ENCODE assay signal across 12 cellular contexts in the genomic region with DNA sequence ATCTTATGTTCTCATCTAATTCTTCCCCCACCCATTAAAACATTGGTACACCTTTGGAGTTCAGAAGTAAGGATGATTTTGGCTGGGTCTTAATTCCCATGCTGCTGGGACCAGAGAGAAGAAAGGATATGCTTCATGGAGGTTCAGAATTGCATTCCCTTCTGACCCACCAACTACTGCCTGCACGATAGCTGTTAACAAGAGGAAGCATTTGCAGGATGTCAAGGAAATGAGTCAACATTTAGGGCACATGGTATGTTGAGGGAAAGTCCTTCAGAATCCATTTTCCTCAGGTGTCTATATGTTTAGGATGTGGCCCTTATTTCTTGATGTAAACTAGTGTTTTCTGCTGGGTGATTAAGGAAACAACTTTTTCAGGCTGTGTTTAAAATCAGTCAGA.
DNase-seq lines count a peak whose midpoint lies in the region; ATAC-seq and TF ChIP-seq lines count a peak whose summit lies in the region.
"Had no signal": no experiment of that assay in that cellular context is flagged by ENCODE, and none has a peak within 500 bp of the region (broad histone marks: within the 10 kb centered on the region; RNA-seq: fewer than 3 reads in every experiment).

No MANE protein-coding gene starts in this region.

- TF ChIP-seq CTCF in astrocyte of the spinal cord (IDR thresholded peaks at IDR 0.05; ENCODE audit: low read depth, low read length) (no peak), omental fat pad (IDR thresholded peaks at IDR 0.05) (no peak)

- peak; percentile 60 for DNase-seq in CD1c-positive myeloid dendritic cell (ENCODE audit: extremely low spot score)
- DNase-seq in M059J (ENCODE audit: low read depth), result peak; percentile 72
- DNase-seq in astrocyte of the spinal cord (ENCODE audit: low read depth, low spot score), result peak; percentile 55
- DNase-seq in kidney tubule cell (ENCODE audit: low spot score), result peak; percentile 71
- DNase-seq in omental fat pad (ENCODE audit: low spot score), result no peak
- DNase-seq in NCI-H526 treated with DMSO at 0.1 percent for 48 hours (lab: John Stamatoyannopoulos, UW), result no peak
- no peak for DNase-seq in DMS114 treated with DMSO at 0.1 percent for 48 hours (lab: John Stamatoyannopoulos, UW; ENCODE audit: unreplicated experiment)
- DNase-seq in putamen (ENCODE audit: low spot score), result no peak
- DNase-seq: DND-41; stimulated activated CD4-positive, alpha-beta T cell treated with anti-CD3 and anti-CD28 coated beads, Interleukin-4, amount 100 ng/mL, for 4 hours; uterus had no signal

- in situ Hi-C loops in astrocyte of the spinal cord (cut with HindIII; ENCODE audit: low sequenced_read_pairs), result no loop called here

- no peak overlapping the region for H3K4me3 ChIP-seq in astrocyte of the spinal cord (ENCODE audit: low read depth, low read length)
- H3K4me3 ChIP-seq: uterus had no signal

- ATAC-seq in omental fat pad (ENCODE audit: low FRiP score), result no peak
- ATAC-seq: activated CD4-positive, CD25-positive, alpha-beta regulatory T cell treated with anti-CD3 and anti-CD28 coated beads, Interleukin-2, amount 50 U/mL, for 24 hours had no signal

Comparison
In these comparisons a context has a peak if more than half of its experiments do, and no peak if none do; other contexts are left out.
1. DNase-seq: peak in CD1c-positive myeloid dendritic cell (single experiment), M059J (single experiment), astrocyte of the spinal cord (single experiment) and kidney tubule cell (single experiment); none in omental fat pad (single experiment), NCI-H526 treated with DMSO at 0.1 percent for 48 hours (single experiment), DMS114 treated with DMSO at 0.1 percent for 48 hours (single experiment) and putamen (single experiment).